Comparison of ENCODE assay signal across 1 cellular context in the genomic region with DNA sequence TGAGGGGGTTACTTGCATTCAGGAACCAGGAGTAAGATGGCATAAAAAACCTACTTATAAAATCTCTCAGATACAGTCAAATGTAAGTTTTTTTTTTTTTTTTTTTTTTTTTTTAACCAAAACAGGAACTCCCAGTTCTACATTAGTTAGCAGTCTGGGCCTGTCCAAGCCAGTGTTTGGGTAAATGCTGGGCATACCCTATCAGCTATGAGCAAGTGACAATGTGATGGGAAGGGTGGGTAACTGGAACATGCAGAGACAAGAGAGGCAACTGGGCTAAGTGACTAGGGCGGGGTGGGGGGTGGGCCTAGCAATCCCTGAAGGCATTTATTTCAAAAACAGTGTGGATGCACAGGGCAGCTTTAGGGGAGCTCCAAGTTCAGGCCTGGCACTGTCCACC.
TF ChIP-seq lines count a peak whose summit lies in the region.

No MANE protein-coding gene starts in this region.

TF ChIP-seq in HepG2, 621 proteins besides CTCF, POLR2A, EP300 and RAD21:
- TF ChIP-seq NCOA5 (CRISPR knock-in tag; IDR thresholded peaks at IDR 0.05), result no peak
- TF ChIP-seq, protein P1, sequence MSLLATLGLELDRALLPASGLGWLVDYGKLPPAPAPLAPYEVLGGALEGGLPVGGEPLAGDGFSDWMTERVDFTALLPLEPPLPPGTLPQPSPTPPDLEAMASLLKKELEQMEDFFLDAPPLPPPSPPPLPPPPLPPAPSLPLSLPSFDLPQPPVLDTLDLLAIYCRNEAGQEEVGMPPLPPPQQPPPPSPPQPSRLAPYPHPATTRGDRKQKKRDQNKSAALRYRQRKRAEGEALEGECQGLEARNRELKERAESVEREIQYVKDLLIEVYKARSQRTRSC (CRISPR knock-in tag; IDR thresholded peaks at IDR 0.05; ENCODE audit: low read depth), result no peak
- no peak for TF ChIP-seq ZNF879 (CRISPR knock-in tag; IDR thresholded peaks at IDR 0.05)
- no peak for TF ChIP-seq GABPA (IDR thresholded peaks at IDR 0.05; ENCODE audit: low read depth, low read length)
- TF ChIP-seq GABPA (CRISPR knock-in tag; IDR thresholded peaks at IDR 0.05; ENCODE audit: low read depth), result no peak
- TF ChIP-seq SIN3A (IDR thresholded peaks at IDR 0.05; ENCODE audit: borderline replicate concordance, low read depth, low read length), result no peak
- no peak for TF ChIP-seq XRCC5 (optimal IDR thresholded peaks at IDR 0.05; ENCODE audit: low read length)
- no peak for TF ChIP-seq GATA4 (IDR thresholded peaks at IDR 0.05; ENCODE audit: borderline replicate concordance, low read depth)
- TF ChIP-seq ZBTB1 (CRISPR knock-in tag; IDR thresholded peaks at IDR 0.05; ENCODE audit: borderline replicate concordance), result no peak
- TF ChIP-seq, protein P2, sequence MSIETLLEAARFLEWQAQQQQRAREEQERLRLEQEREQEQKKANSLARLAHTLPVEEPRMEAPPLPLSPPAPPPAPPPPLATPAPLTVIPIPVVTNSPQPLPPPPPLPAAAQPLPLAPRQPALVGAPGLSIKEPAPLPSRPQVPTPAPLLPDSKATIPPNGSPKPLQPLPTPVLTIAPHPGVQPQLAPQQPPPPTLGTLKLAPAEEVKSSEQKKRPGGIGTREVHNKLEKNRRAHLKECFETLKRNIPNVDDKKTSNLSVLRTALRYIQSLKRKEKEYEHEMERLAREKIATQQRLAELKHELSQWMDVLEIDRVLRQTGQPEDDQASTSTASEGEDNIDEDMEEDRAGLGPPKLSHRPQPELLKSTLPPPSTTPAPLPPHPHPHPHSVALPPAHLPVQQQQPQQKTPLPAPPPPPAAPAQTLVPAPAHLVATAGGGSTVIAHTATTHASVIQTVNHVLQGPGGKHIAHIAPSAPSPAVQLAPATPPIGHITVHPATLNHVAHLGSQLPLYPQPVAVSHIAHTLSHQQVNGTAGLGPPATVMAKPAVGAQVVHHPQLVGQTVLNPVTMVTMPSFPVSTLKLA (IDR thresholded peaks at IDR 0.05), result no peak
- no peak for TF ChIP-seq ZNF432 (CRISPR knock-in tag; IDR thresholded peaks at IDR 0.05; ENCODE audit: borderline replicate concordance)
